ENCODE assay signal across 8 cellular contexts in the genomic region with DNA sequence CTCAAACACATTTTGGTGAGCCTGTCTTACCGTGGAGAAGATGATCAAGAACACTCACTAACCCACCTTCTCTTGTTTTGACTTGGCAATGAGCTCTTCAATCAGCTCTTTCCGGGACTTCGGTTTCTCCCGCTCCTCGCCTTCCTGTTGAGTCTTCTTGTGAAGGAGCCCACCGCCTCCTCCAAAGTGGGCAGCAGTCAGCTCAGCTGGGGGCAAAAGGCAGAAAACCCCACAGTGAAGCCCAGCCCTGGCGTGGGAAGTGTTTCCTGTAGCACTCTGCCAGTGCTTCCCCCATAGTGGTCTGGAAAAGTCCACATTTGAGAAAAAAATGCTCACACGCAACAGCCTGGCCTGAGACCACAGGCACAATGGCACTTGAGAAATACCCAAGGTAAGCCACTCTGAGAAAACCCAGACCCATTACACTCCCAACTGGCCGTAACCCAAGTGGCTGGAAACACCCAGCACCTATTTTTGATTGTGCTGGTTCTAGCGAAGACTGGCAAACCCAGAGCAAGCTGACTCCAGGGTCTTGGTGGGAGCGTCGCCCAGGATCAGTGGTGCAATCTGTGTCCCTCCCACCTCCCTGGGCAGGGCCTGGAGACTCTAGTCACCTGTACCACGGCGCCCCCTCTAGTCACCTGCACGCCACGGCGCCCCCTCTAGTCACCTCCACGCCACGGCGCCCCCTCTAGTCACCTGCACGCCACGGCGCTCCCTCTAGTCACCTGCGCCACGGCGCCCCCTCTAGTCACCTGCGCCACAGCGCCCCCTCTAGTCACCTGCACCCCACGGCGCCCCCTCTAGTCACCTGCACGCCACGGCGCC. TPM values are rescaled to one million over a fixed set of nuclear protein-coding genes. Genes with fewer than 3 reads are reported as not detected.
A peak's percentile ranks its signal among the peaks of the same experiment; 100 is the strongest.
DNase-seq lines count a peak whose midpoint lies in the region; ATAC-seq, FAIRE-seq and TF ChIP-seq lines count a peak whose summit lies in the region.

No MANE protein-coding gene starts in this region.

- no peak overlapping the region for H2BK120ac ChIP-seq in H9 (ENCODE audit: low read depth, low read length, poor library complexity, severe bottlenecking)

- no peak overlapping the region for H3K23ac ChIP-seq in H9 (ENCODE audit: insufficient read length, low read depth, low read length)

- H2BK5ac ChIP-seq in H9 (ENCODE audit: insufficient read length, low read length): no peak overlapping the region

- dilution Hi-C loops in keratinocyte (cut with MboI; ENCODE audit: extremely low pct_ligation_motif_present, low sequenced_read_pairs): no loop called here

- H3K4me2 ChIP-seq in H9 (ENCODE audit: insufficient read depth, insufficient read length, low read length) (no peak overlapping the region), keratinocyte (ENCODE audit: control insufficient read depth, extremely low read depth, insufficient read depth, low read depth, low read length) (no peak overlapping the region)

- H3K4me1 ChIP-seq in H9 (ENCODE audit: insufficient read depth, low read length) (no peaks in the 10 kb centered on the region), keratinocyte (ENCODE audit: control insufficient read depth, extremely low read depth, insufficient read depth, low read length) (no peaks in the 10 kb centered on the region)

- H4K91ac ChIP-seq in H9 (ENCODE audit: insufficient read length, low read depth, low read length): no peak overlapping the region

- no peak overlapping the region for H4K8ac ChIP-seq in H9 (replicated peaks; ENCODE audit: insufficient read length, low read depth, low read length)

- no peak overlapping the region for H3K14ac ChIP-seq in H9 (ENCODE audit: insufficient read depth, low read length)

- H3K4me1 Mint-ChIP-seq in H9: peaks cover 0 to 7% of the 10 kb centered on the region in 2 experiments; a peak in 3 of 4 replicates
- H3K4me1 Mint-ChIP-seq in activated B cell treated with CpG ODN at 0.5 μM for 24 hours: peaks cover 19% of the 10 kb centered on the region

- H3K4me3 ChIP-seq in GM12864 (ENCODE audit: low read depth, low read length) (no peak overlapping the region), keratinocyte (ENCODE audit: control insufficient read depth in 2 of 3, extremely low read depth in 1 of 3, insufficient read depth in 2 of 3, low read depth in 1 of 3, low read length in 3 of 3) (no peak overlapping the region)

- no peaks in the 10 kb centered on the region for H4K20me1 ChIP-seq in H9 (ENCODE audit: control insufficient read depth, insufficient read depth, insufficient read length)
- H4K20me1 ChIP-seq in keratinocyte (ENCODE audit: control insufficient read depth, extremely low read depth, insufficient read depth, low read length): peaks cover 25% of the 10 kb centered on the region

- H3K79me2 ChIP-seq in H9 (ENCODE audit: insufficient read depth, low read length) (no peaks in the 10 kb centered on the region), keratinocyte (ENCODE audit: control insufficient read depth, insufficient read depth, low read length) (peaks cover 37% of the 10 kb centered on the region)

- H3K56ac ChIP-seq in H9 (ENCODE audit: insufficient read length, low read depth, low read length): no peak overlapping the region

- H3K27me3 ChIP-seq in H9 (ENCODE audit: insufficient read depth, low read length) (no peaks in the 10 kb centered on the region), keratinocyte (ENCODE audit: control insufficient read depth, extremely low read depth, insufficient read depth, low read length) (no peaks in the 10 kb centered on the region)

- no peak overlapping the region for H3K4ac ChIP-seq in H9 (ENCODE audit: low read depth, low read length)

- FAIRE-seq in keratinocyte (lab: Jason Lieb, UNC): no peak

- no peak overlapping the region for H2BK15ac ChIP-seq in H9 (ENCODE audit: low read depth, low read length)

- H3K79me1 ChIP-seq in H9 (ENCODE audit: insufficient read depth, low read depth, low read length, poor library complexity, severe bottlenecking): no peaks in the 10 kb centered on the region

- intact Hi-C loops in activated B cell treated with CpG ODN at 0.5 μM for 24 hours (cut with micrococcal nuclease): no loop called here

- H3K27me3 Mint-ChIP-seq in H9 (ENCODE audit: low read depth) (no peaks in the 10 kb centered on the region), activated B cell treated with CpG ODN at 0.5 μM for 24 hours (no peaks in the 10 kb centered on the region)

- H3K4me3 Mint-ChIP-seq in H9: no peak overlapping the region
- H3K4me3 Mint-ChIP-seq in activated B cell treated with CpG ODN at 0.5 μM for 24 hours: no peak overlapping the region

- H2BK20ac ChIP-seq in H9 (ENCODE audit: low read depth, low read length, poor library complexity, severe bottlenecking): no peak overlapping the region

- no peak overlapping the region for H3K18ac ChIP-seq in H9 (ENCODE audit: insufficient read length, low read depth, low read length)

- H3K9me3 ChIP-seq in H9 (ENCODE audit: control insufficient read depth, low read depth, low read length) (peaks cover 14% of the 10 kb centered on the region), keratinocyte (ENCODE audit: control insufficient read depth, low read depth, low read length) (no peaks in the 10 kb centered on the region)

- H3K36me3 Mint-ChIP-seq in H9 (ENCODE audit: insufficient read depth in 1 of 3, low read depth in 3 of 3) (peaks cover 94 to 97% (median 94%) of the 10 kb centered on the region in 3 experiments), activated B cell treated with CpG ODN at 0.5 μM for 24 hours (ENCODE audit: low read depth) (peaks cover 91% of the 10 kb centered on the region)

- H3K9me3 Mint-ChIP-seq in H9 (peaks cover 33 to 35% of the 10 kb centered on the region in 2 experiments), activated B cell treated with CpG ODN at 0.5 μM for 24 hours (no peaks in the 10 kb centered on the region)

- peak; percentile 66 for DNase-seq in GM12864 (ENCODE audit: low read depth)
- peak; percentile 68 for DNase-seq in H9
- DNase-seq in activated B cell treated with CpG ODN at 0.5 μM for 24 hours: no peak
- no peak for DNase-seq in keratinocyte (ENCODE audit: low read depth, low spot score)
- DNase-seq in putamen (ENCODE audit: low spot score): no peak
- DNase-seq in NCI-H2196 (lab: John Stamatoyannopoulos, UW; ENCODE audit: unreplicated experiment): no peak

- CTCF ChIA-PET in activated B cell treated with CpG ODN at 0.5 μM for 24 hours (lab: Charles Lee): interaction anchor here (0.6 to 1.1 kb wide), 4 partner anchors 8 to 259 kb away, joined by 3 to 4 read pairs (median 3); a partner anchor contains a TSS

- no peak overlapping the region for H3T11ph ChIP-seq in H9 (ENCODE audit: low read length)

- H3K9me1 ChIP-seq in keratinocyte (ENCODE audit: control insufficient read depth, extremely low read depth, insufficient read depth, low read length): peaks cover 2% of the 10 kb centered on the region

- TF ChIP-seq CTCF in GM12864 (IDR thresholded peaks at IDR 0.05; ENCODE audit: low read depth, low read length, missing control alignments) (peak; percentile 2), H9 (conservative IDR thresholded peaks at IDR 0.05) (peak; percentile 81), activated B cell treated with CpG ODN at 0.5 μM for 24 hours (IDR thresholded peaks at IDR 0.05) (no peak), keratinocyte (optimal IDR thresholded peaks at IDR 0.05 in 1 of 3, IDR thresholded peaks at IDR 0.05 in 1 of 3, conservative IDR thresholded peaks at IDR 0.05 in 1 of 3; ENCODE audit: extremely low read depth in 1 of 3, insufficient read depth in 2 of 3, low read length in 3 of 3) (peak in 2 of 3 experiments; percentile 33 to 36)

- no peak overlapping the region for H2AFZ ChIP-seq in H9 (ENCODE audit: low read length)
- H2AFZ ChIP-seq in keratinocyte (ENCODE audit: control insufficient read depth, low read length): no peak overlapping the region

- no CpG with 5 or more reads among the region's 33 CpGs for WGBS in H9 (ENCODE audit: extremely low coverage, insufficient read length, low lambda C conversion rate)

- ATAC-seq in activated B cell treated with CpG ODN at 0.5 μM for 24 hours (ENCODE audit: low read depth) (peak; percentile 65), GM18519 (IDR thresholded peaks at IDR 0.05; ENCODE audit: low FRiP score, unreplicated experiment) (no peak), GM21737 (IDR thresholded peaks at IDR 0.05; ENCODE audit: unreplicated experiment) (no peak)

- H4K5ac ChIP-seq in H9 (ENCODE audit: insufficient read length, low read depth, low read length): no peak overlapping the region

- H2BK12ac ChIP-seq in H9 (ENCODE audit: insufficient read length, low read depth, low read length): no peak overlapping the region

- H3K27ac Mint-ChIP-seq in H9 (peak overlapping the region in 1 of 3 experiments; percentile 73; a peak in 3 of 7 replicates), activated B cell treated with CpG ODN at 0.5 μM for 24 hours (peak overlapping the region; percentile 79)

- POLR2A ChIA-PET in activated B cell treated with CpG ODN at 0.5 μM for 24 hours (lab: Charles Lee): interaction anchor here (0.6 to 1.8 kb wide), 5 partner anchors 8 to 356 kb away, joined by 3 to 7 read pairs (median 4); a partner anchor contains a TSS

- H2AK5ac ChIP-seq in H9 (ENCODE audit: insufficient read length, low read length): no peak overlapping the region

- H3K9ac ChIP-seq in H9 (ENCODE audit: extremely low read depth, insufficient read length, low read length) (no peak overlapping the region), keratinocyte (ENCODE audit: control insufficient read depth, extremely low read depth, insufficient read depth, low read length) (no peak overlapping the region)

- H3K36me3 ChIP-seq in keratinocyte (ENCODE audit: control insufficient read depth in 2 of 2, extremely low read depth in 1 of 2, insufficient read depth in 2 of 2, low read length in 2 of 2): peaks cover 43 to 66% of the 10 kb centered on the region in 2 experiments

- H3K23me2 ChIP-seq in H9 (ENCODE audit: insufficient read length, low read depth, low read length, poor library complexity, severe bottlenecking): no peaks in the 10 kb centered on the region

- H3K27ac ChIP-seq in H9 (ENCODE audit: insufficient read length, low read depth, low read length): no peak overlapping the region
- H3K27ac ChIP-seq in keratinocyte (ENCODE audit: control insufficient read depth, insufficient read depth, low read length): no peak overlapping the region

RNA-seq across cellular contexts. Expression of a gene that starts 8.6 kb away (rescaled TPM):
- total RNA-seq in H9 (2021) (50.1 and 50.3 TPM in 2 replicates), activated B cell treated with CpG ODN at 0.5 μM for 24 hours (56.3 and 57.3 TPM in 2 replicates)
- 9.6 to 24.7 TPM (median 21.8 TPM) in 3 replicates for polyA plus RNA-seq in keratinocyte
- 56.8 TPM for polyA plus RNA-seq in keratinocyte (2011; ENCODE audit: low read depth)
- polyA plus RNA-seq in keratinocyte (2011; cell fraction: cytosol; rRNA removed): 20.2 and 22.1 TPM in 2 replicates
- 24.9 and 28.4 TPM in 2 replicates for polyA plus RNA-seq in keratinocyte (2011; cell fraction: nucleus; rRNA removed)
- polyA plus RNA-seq in keratinocyte (2012; ENCODE audit: low replicate concordance): 36.4 and 41.2 TPM in 2 replicates
- 8.3 to 22.6 TPM (median 22.1 TPM) in 3 replicates for polyA minus RNA-seq in keratinocyte
- 15.3 TPM for polyA minus RNA-seq in keratinocyte (2011; cell fraction: cytosol; rRNA and poly(A)+ RNA removed)
- polyA minus RNA-seq in keratinocyte (2011; cell fraction: nucleus; rRNA and poly(A)+ RNA removed): 12.2 and 17.5 TPM in 2 replicates

RNA-seq across cellular contexts. Expression of a gene that starts 8.8 kb away (rescaled TPM):
- total RNA-seq in H9 (2021) (4.3 and 4.8 TPM in 2 replicates), activated B cell treated with CpG ODN at 0.5 μM for 24 hours (1.4 and 2.1 TPM in 2 replicates)
- polyA plus RNA-seq in keratinocyte: 3.8 to 4.8 TPM (median 4.3 TPM) in 3 replicates
- 3.9 TPM for polyA plus RNA-seq in keratinocyte (2011; ENCODE audit: low read depth)
- 4.5 and 5.3 TPM in 2 replicates for polyA plus RNA-seq in keratinocyte (2011; cell fraction: cytosol; rRNA removed)
- polyA plus RNA-seq in keratinocyte (2011; cell fraction: nucleus; rRNA removed): 6.7 and 7.2 TPM in 2 replicates
- polyA plus RNA-seq in keratinocyte (2012; ENCODE audit: low replicate concordance): 3.2 and 7.4 TPM in 2 replicates
- 1.4 to 4.9 TPM (median 4.2 TPM) in 3 replicates for polyA minus RNA-seq in keratinocyte
- polyA minus RNA-seq in keratinocyte (2011; cell fraction: cytosol; rRNA and poly(A)+ RNA removed): 4.2 TPM
- 2.1 and 4.0 TPM in 2 replicates for polyA minus RNA-seq in keratinocyte (2011; cell fraction: nucleus; rRNA and poly(A)+ RNA removed)

Comparison
In these comparisons a context has a peak if more than half of its experiments do, and no peak if none do; other contexts are left out.
1. DNase-seq: peak in GM12864 (single experiment) and H9 (single experiment); none in activated B cell treated with CpG ODN at 0.5 μM for 24 hours (single experiment), keratinocyte (single experiment), putamen (single experiment) and NCI-H2196 (single experiment).